Comparison of ENCODE assay signal across 19 cellular contexts in the genomic region with DNA sequence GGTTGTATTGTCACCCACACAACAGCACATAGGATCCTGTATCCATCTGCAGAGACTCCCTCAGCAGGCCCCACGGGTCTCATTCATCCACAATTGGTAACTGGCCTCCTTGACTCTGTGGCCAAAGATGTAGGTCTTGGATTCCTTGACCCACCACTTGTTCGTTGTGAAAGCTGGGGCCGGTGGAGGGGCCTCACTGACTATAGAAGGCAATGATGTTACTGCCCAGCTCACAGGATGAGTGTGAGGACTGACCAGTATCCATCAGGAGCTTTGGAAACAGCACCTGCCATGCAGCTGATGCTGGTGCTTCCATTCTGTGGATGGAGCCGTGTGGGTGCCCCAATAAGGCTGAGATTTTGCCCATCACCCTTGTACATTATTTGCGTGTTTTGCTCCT.
DNase-seq lines count a peak whose midpoint lies in the region; ATAC-seq and TF ChIP-seq lines count a peak whose summit lies in the region.
"Had no signal": no experiment of that assay in that cellular context is flagged by ENCODE, and none has a peak within 500 bp of the region (broad histone marks: within the 10 kb centered on the region; RNA-seq: fewer than 3 reads in every experiment).

No MANE protein-coding gene starts in this region.

- no peaks in the 10 kb centered on the region for H3K9me2 ChIP-seq in MM.1S (replicated peaks; ENCODE audit: insufficient read depth, low read length)

- H3K27me3 ChIP-seq in right atrium auricular region (no peaks in the 10 kb centered on the region), MM.1S (replicated peaks; ENCODE audit: insufficient read depth, low read length) (peaks cover 48% of the 10 kb centered on the region)

- intact Hi-C loops in left cardiac atrium (cut with DNase I) = no loop called here

- no peak overlapping the region for H3K27ac Mint-ChIP-seq in osteocyte (ENCODE audit: unreplicated experiment)
- H3K27ac Mint-ChIP-seq: HFFc6 had no signal

- ATAC-seq in left cardiac atrium (no peak), HG02678 (IDR thresholded peaks at IDR 0.05; ENCODE audit: unreplicated experiment) (no peak)

- H3K4me1 Mint-ChIP-seq in osteocyte (ENCODE audit: unreplicated experiment) = no peaks in the 10 kb centered on the region

- no peaks in the 10 kb centered on the region for H3K36me3 Mint-ChIP-seq in osteocyte (ENCODE audit: unreplicated experiment)

- H3K4me3 ChIP-seq in right atrium auricular region (no peak overlapping the region), MM.1S (ENCODE audit: low read length) (no peak overlapping the region)

- no peaks in the 10 kb centered on the region for H3F3A ChIP-seq in MM.1S (ENCODE audit: insufficient read depth, low read length)

- H2AFZ ChIP-seq in MM.1S (ENCODE audit: low read length) = no peak overlapping the region

- H3K4me1 ChIP-seq in right atrium auricular region = no peaks in the 10 kb centered on the region
- H3K4me1 ChIP-seq in MM.1S (ENCODE audit: low read length) = no peaks in the 10 kb centered on the region

- H3K27ac ChIP-seq in right atrium auricular region (no peak overlapping the region), MM.1S (ENCODE audit: low read length) (no peak overlapping the region)
- H3K27ac ChIP-seq: KMS-11 had no signal

- DNase-seq in right atrium auricular region (ENCODE audit: low spot score) (peak; percentile 26), left cardiac atrium (no peak), ecto neural progenitor cell (ENCODE audit: low spot score) (peak; percentile 4), osteocyte (ENCODE audit: extremely low spot score, unreplicated experiment) (peak; percentile 77), ureter (ENCODE audit: low spot score) (peak; percentile 18), MM.1S (no peak), NK-92 (lab: John Stamatoyannopoulos, UW; ENCODE audit: unreplicated experiment) (no peak)
- DNase-seq: ACHN, AML-193, COR-L47, EL, HFFc6, NCI-H1048, NCI-H1436 treated with DMSO at 0.1 percent for 48 hours, NCI-H2081, NCI-H510A treated with DMSO at 0.1 percent for 48 hours, NCI-H82 had no signal

- peaks cover 34% of the 10 kb centered on the region for H3K9me3 Mint-ChIP-seq in osteocyte (ENCODE audit: unreplicated experiment)

- H3K9ac ChIP-seq in MM.1S (ENCODE audit: low read length) = no peak overlapping the region
- H3K9ac ChIP-seq: KMS-11 had no signal

- H3K36me3 ChIP-seq in right atrium auricular region = no peaks in the 10 kb centered on the region
- no peaks in the 10 kb centered on the region for H3K36me3 ChIP-seq in MM.1S (replicated peaks; ENCODE audit: insufficient read depth, low read length)

- no peaks in the 10 kb centered on the region for H3K27me3 Mint-ChIP-seq in osteocyte (ENCODE audit: unreplicated experiment)

- TF ChIP-seq CTCF in right atrium auricular region (IDR thresholded peaks at IDR 0.05) (no peak), osteocyte (IDR thresholded peaks at IDR 0.05) (no peak), MM.1S (IDR thresholded peaks at IDR 0.05; ENCODE audit: low read length) (no peak)

- H4K20me1 ChIP-seq in MM.1S (ENCODE audit: insufficient read depth, low read length) = no peaks in the 10 kb centered on the region

- no peaks in the 10 kb centered on the region for H3K9me3 ChIP-seq in right atrium auricular region
- H3K9me3 ChIP-seq in MM.1S (replicated peaks; ENCODE audit: insufficient read depth, low read length) = no peaks in the 10 kb centered on the region

- no peaks in the 10 kb centered on the region for H3K79me2 ChIP-seq in MM.1S (ENCODE audit: low read length)

- no peak overlapping the region for H3K4me3 Mint-ChIP-seq in osteocyte (ENCODE audit: unreplicated experiment)
- H3K4me3 Mint-ChIP-seq: HFFc6 had no signal

- no peak overlapping the region for H3K4me2 ChIP-seq in MM.1S (ENCODE audit: low read depth, low read length)
- H3K4me2 ChIP-seq: KMS-11 had no signal

Comparison
In these comparisons a context has a peak if more than half of its experiments do, and no peak if none do; other contexts are left out.
1. DNase-seq: peak in right atrium auricular region (single experiment), ecto neural progenitor cell (single experiment), osteocyte (single experiment) and ureter (single experiment); none in left cardiac atrium (single experiment), MM.1S (single experiment) and NK-92 (single experiment).